19 cellular contexts compared by ENCODE assay signal in the genomic region with DNA sequence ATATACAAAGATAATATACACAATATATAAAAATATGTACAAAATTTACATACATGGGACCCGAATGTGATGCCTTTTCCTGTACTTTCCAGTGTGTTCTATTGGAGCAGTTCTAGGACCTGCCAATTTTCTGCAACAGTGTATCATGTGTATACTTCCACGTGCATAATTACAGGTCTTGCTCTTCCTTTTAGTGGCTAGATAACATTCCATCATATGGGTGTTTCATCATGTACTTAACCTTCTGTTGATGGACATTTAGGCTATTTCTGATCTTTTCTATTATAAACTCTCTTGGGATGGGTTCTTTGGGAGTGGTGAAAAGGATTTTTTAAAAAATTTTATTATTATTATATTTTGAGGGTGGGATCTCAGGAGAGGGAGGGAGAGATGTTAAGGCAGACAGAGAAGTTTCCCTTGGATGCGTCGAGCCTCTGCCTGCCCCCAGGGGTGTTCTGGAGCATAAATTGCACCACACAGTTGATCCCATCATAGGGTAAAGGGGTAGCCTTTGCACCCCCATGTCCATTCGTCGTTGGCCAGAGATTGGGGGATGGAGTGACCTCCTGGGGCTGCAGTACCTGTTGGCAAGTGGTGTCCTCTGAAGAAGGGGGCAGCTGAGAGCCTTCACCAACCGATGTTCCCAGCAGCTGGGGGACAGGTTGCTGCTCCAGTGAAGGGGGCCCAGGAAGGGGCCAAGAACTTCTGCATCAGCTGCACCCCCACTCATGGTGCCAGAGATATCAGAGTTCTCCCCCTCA.
DNase-seq lines count a peak whose midpoint lies in the region; ATAC-seq, FAIRE-seq and TF ChIP-seq lines count a peak whose summit lies in the region.
"Had no signal": no experiment of that assay in that cellular context is flagged by ENCODE, and none has a peak within 500 bp of the region (broad histone marks: within the 10 kb centered on the region; RNA-seq: fewer than 3 reads in every experiment).

No MANE protein-coding gene starts in this region.

- H3K9me3 Mint-ChIP-seq in activated CD8-positive, alpha-beta memory T cell treated with anti-CD3 and anti-CD28 coated beads, Interleukin-2, amount 10 ng/mL, durations not matched to agents 7 days and 5 days (ENCODE audit: low read depth): no peaks in the 10 kb centered on the region
- H3K9me3 Mint-ChIP-seq: CD8-positive, alpha-beta T cell; H9 had no signal

- BruUV-seq in Panc1 (replicated peaks; lab: Mats Ljungman, UMichigan): no TSS peak

- H3K36me3 ChIP-seq in Panc1 (ENCODE audit: control insufficient read depth, insufficient read depth, low read length) (no peaks in the 10 kb centered on the region), HAP-1 (replicated peaks) (no peaks in the 10 kb centered on the region)
- H3K36me3 ChIP-seq: BLaER1 treated with 17β-estradiol and CSF1 and Interleukin-3, amounts not matched to agents 10 nM and 100 nM had no signal

- no peak for ATAC-seq in activated CD8-positive, alpha-beta memory T cell treated with anti-CD3 and anti-CD28 coated beads, Interleukin-2, amount 10 ng/mL, durations not matched to agents 7 days and 5 days
- no peak for ATAC-seq in Panc1
- ATAC-seq: CD8-positive, alpha-beta T cell; GM12878 had no signal

- no peak overlapping the region for H3K4me3 Mint-ChIP-seq in activated CD8-positive, alpha-beta memory T cell treated with anti-CD3 and anti-CD28 coated beads, Interleukin-2, amount 10 ng/mL, durations not matched to agents 7 days and 5 days
- H3K4me3 Mint-ChIP-seq: B cell; CD8-positive, alpha-beta T cell; H9 had no signal

- intact Hi-C loops in Panc1 (cut with micrococcal nuclease; ENCODE audit: unreplicated experiment): no loop called here

- H3K4me3 ChIP-seq in Panc1 (ENCODE audit: low read depth in 2 of 2, low read length in 2 of 2): no peak overlapping the region
- H3K4me3 ChIP-seq in HAP-1: no peak overlapping the region
- H3K4me3 ChIP-seq: BLaER1 treated with 17β-estradiol and CSF1 and Interleukin-3, amounts not matched to agents 10 nM and 100 nM; GM12878 had no signal

- DNase-seq in activated CD8-positive, alpha-beta memory T cell treated with anti-CD3 and anti-CD28 coated beads, Interleukin-2, amount 50 U/mL, for 48 hours: peak; percentile 30
- no peak for DNase-seq in activated CD8-positive, alpha-beta memory T cell treated with anti-CD3 and anti-CD28 coated beads, Interleukin-2, amount 10 ng/mL, durations not matched to agents 7 days and 5 days
- no peak for DNase-seq in Panc1 (ENCODE audit: low read depth, low spot score)
- DNase-seq in islet precursor cell: peak; percentile 19
- no peak for DNase-seq in urothelium cell line (ENCODE audit: low spot score)
- no peak for DNase-seq in HAP-1 (ENCODE audit: low spot score in 2 of 2)
- DNase-seq in NCI-H1105 (lab: John Stamatoyannopoulos, UW): no peak
- DNase-seq: Calu3, DMS 273 treated with DMSO at 0.1 percent for 48 hours, DMS53, DND-41, EL, H9 had no signal

- no peak overlapping the region for H3K27ac Mint-ChIP-seq in activated CD8-positive, alpha-beta memory T cell treated with anti-CD3 and anti-CD28 coated beads, Interleukin-2, amount 10 ng/mL, durations not matched to agents 7 days and 5 days
- H3K27ac Mint-ChIP-seq: B cell; CD8-positive, alpha-beta T cell; H9 had no signal

- H3K9me3 ChIP-seq in Panc1 (ENCODE audit: control insufficient read depth, insufficient read depth, low read depth, low read length) (no peaks in the 10 kb centered on the region), HAP-1 (no peaks in the 10 kb centered on the region)
- H3K9me3 ChIP-seq: BLaER1 treated with 17β-estradiol and CSF1 and Interleukin-3, amounts not matched to agents 10 nM and 100 nM had no signal

- H3K4me1 ChIP-seq in Panc1 (ENCODE audit: control insufficient read depth, insufficient read depth, low read length) (peaks cover 15% of the 10 kb centered on the region), HAP-1 (no peaks in the 10 kb centered on the region)

- H3K27me3 Mint-ChIP-seq in activated CD8-positive, alpha-beta memory T cell treated with anti-CD3 and anti-CD28 coated beads, Interleukin-2, amount 10 ng/mL, durations not matched to agents 7 days and 5 days: peaks cover 87% of the 10 kb centered on the region

- POLR2A ChIA-PET in Panc1 (lab: Charles Lee): no interaction called here

- H3K36me3 Mint-ChIP-seq in activated CD8-positive, alpha-beta memory T cell treated with anti-CD3 and anti-CD28 coated beads, Interleukin-2, amount 10 ng/mL, durations not matched to agents 7 days and 5 days: no peaks in the 10 kb centered on the region
- H3K36me3 Mint-ChIP-seq: CD8-positive, alpha-beta T cell had no signal

- H3K27me3 ChIP-seq in Panc1 (ENCODE audit: control insufficient read depth, insufficient read depth, low read length) (no peaks in the 10 kb centered on the region), HAP-1 (ENCODE audit: low read depth) (no peaks in the 10 kb centered on the region)

- peak; percentile 13 for FAIRE-seq in urothelium cell line (lab: Jason Lieb, UNC)
- FAIRE-seq: GM12878, GM19239, H1 had no signal

- H3K27ac ChIP-seq in Panc1 (ENCODE audit: low read length): peak overlapping the region; percentile 23; the same call in 1 of the 2 replicates
- H3K27ac ChIP-seq: BLaER1 treated with 17β-estradiol and CSF1 and Interleukin-3, amounts not matched to agents 10 nM and 100 nM had no signal

- in situ Hi-C loops in Panc1 (cut with HindIII; ENCODE audit: low pct_unique_long_range_greater_than_20kb, low sequenced_read_pairs): no loop called here
- in situ Hi-C loops in HAP-1 (cut with MboI; ENCODE audit: low sequenced_read_pairs): no loop called here

- CTCF ChIA-PET in activated CD8-positive, alpha-beta memory T cell treated with anti-CD3 and anti-CD28 coated beads, Interleukin-2, amount 10 ng/mL, durations not matched to agents 7 days and 5 days (lab: Charles Lee): interaction anchor here (1.9 kb wide), 1 partner anchor 10 kb away, joined by 5 read pairs; no protein-coding TSS in a partner anchor
- CTCF ChIA-PET in Panc1 (lab: Charles Lee): no interaction called here

- H3K4me1 Mint-ChIP-seq in activated CD8-positive, alpha-beta memory T cell treated with anti-CD3 and anti-CD28 coated beads, Interleukin-2, amount 10 ng/mL, durations not matched to agents 7 days and 5 days: peaks cover 39% of the 10 kb centered on the region

- no peak for TF ChIP-seq CTCF in Panc1 (IDR thresholded peaks at IDR 0.05)

Comparison
In these comparisons a context has a peak if more than half of its experiments do, and no peak if none do; other contexts are left out.
1. DNase-seq: peak in activated CD8-positive, alpha-beta memory T cell treated with anti-CD3 and anti-CD28 coated beads, Interleukin-2, amount 50 U/mL, for 48 hours (single experiment) and islet precursor cell (single experiment); none in activated CD8-positive, alpha-beta memory T cell treated with anti-CD3 and anti-CD28 coated beads, Interleukin-2, amount 10 ng/mL, durations not matched to agents 7 days and 5 days (single experiment), Panc1 (single experiment), urothelium cell line (single experiment), HAP-1 (0 of 2) and NCI-H1105 (single experiment).